In the genomic region with DNA sequence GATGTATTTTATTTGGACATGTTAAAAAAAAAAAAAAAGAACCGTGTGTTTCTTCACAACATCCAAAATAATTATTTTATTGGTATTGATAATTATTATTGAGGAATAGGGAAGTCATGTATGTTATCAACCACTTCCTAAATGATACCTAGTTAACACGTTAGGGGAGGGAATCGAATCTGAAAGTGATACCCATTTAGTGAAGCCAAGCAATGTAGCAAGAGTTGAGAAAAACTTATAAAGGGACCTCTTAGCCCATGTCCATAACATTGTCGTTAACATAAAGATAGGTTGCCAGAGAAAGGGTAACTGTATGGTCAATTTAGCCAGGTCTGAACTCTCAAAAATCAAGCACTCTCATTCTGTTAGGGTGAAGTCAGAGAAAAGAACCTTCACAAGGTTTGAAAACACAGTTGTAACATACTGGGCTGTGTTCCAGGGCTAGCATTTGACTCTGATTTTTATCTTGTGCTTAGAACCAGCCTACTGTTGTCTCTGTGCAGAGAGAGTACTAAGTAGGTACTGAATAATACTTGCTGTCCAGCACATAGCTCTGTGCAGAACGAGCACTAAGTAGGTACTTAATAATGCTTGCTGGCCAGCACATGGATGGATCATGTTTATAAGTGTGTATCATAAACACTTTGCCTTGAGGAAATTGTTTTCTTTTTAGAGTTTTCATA, we compare ENCODE assay signal across 13 cellular contexts.
DNase-seq lines count a peak whose midpoint lies in the region; ATAC-seq, FAIRE-seq and TF ChIP-seq lines count a peak whose summit lies in the region.
"Had no signal": no experiment of that assay in that cellular context is flagged by ENCODE, and none has a peak within 500 bp of the region (broad histone marks: within the 10 kb centered on the region; RNA-seq: fewer than 3 reads in every experiment).

No MANE protein-coding gene starts in this region.

- H3K79me2 ChIP-seq in GM12878 (ENCODE audit: control insufficient read depth, insufficient read depth, low read length), result no peaks in the 10 kb centered on the region

- H3K4me3 ChIP-seq in GM12878 (no peak overlapping the region), Peyer's patch (no peak overlapping the region)
- H3K4me3 ChIP-seq: ascending aorta, skin epidermis had no signal

- H3K9me3 ChIP-seq in GM12878 (replicated peaks; ENCODE audit: control insufficient read depth, insufficient read depth, low read length), result no peaks in the 10 kb centered on the region
- H3K9me3 ChIP-seq in Peyer's patch, result no peaks in the 10 kb centered on the region

- TF ChIP-seq POLR2A in GM12878 (IDR thresholded peaks at IDR 0.05; ENCODE audit: low read depth, low read length) (no peak), GM12892 (IDR thresholded peaks at IDR 0.05; ENCODE audit: low read depth, low read length) (no peak), H54 (IDR thresholded peaks at IDR 0.05; ENCODE audit: low read depth, low read length) (no peak), Peyer's patch (IDR thresholded peaks at IDR 0.05) (no peak)

- SMC1A ChIA-PET in GM12878 (lab: Charles Lee; ENCODE audit: uncharacterized antibody, unreplicated experiment), result interaction anchor here (0.8 to 1.5 kb wide), 6 partner anchors 10 to 22 kb away, joined by 3 to 7 read pairs (median 4); no protein-coding TSS in a partner anchor

- POLR2A ChIA-PET in GM12878 (lab: Charles Lee), result no interaction called here

- no peak overlapping the region for H3K27ac ChIP-seq in GM12878 (ENCODE audit: control insufficient read depth, insufficient read depth)
- H3K27ac ChIP-seq in Peyer's patch, result no peak overlapping the region
- H3K27ac ChIP-seq: ascending aorta, skin epidermis had no signal

- BruUV-seq in GM12878 (replicated peaks; lab: Mats Ljungman, UMichigan), result no TSS peak

- in situ Hi-C loops in GM12878 (cut with MboI), result no loop called here

- peak; percentile 47 for FAIRE-seq in GM18507 (lab: Jason Lieb, UNC)
- no peak for FAIRE-seq in GM12878 (lab: Jason Lieb, UNC)
- no peak for FAIRE-seq in GM12892 (lab: Jason Lieb, UNC)
- FAIRE-seq in H54 (lab: Jason Lieb, UNC), result no peak

- H3K4me2 ChIP-seq in GM12878 (ENCODE audit: control insufficient read depth, insufficient read depth), result no peak overlapping the region

- CTCF ChIA-PET in GM12878 (lab: Yijun Ruan, JAX), result no interaction called here

- DNase-seq in GM18507 (ENCODE audit: extremely low spot score, insufficient read length, low read depth), result peak; percentile 5
- no peak for DNase-seq in GM12878 (ENCODE audit: low read depth, low spot score)
- no peak for DNase-seq in GM12892 (ENCODE audit: insufficient read length)
- no peak for DNase-seq in H54 (ENCODE audit: insufficient read length, low spot score)
- DNase-seq in Peyer's patch, result no peak
- no peak for DNase-seq in NCI-H2029 treated with DMSO at 0.1 percent for 48 hours (lab: John Stamatoyannopoulos, UW)
- DNase-seq: EL, GOT3 had no signal

- H3K4me1 ChIP-seq in GM12878 (ENCODE audit: control insufficient read depth, insufficient read depth, low read length) (no peaks in the 10 kb centered on the region), Peyer's patch (no peaks in the 10 kb centered on the region)
- H3K4me1 ChIP-seq: ascending aorta had no signal

- TF ChIP-seq CTCF in GM12878 (IDR thresholded peaks at IDR 0.05 in 2 of 3, conservative IDR thresholded peaks at IDR 0.05 in 1 of 3; ENCODE audit: control insufficient read depth in 2 of 3, extremely low read depth in 1 of 3, insufficient read depth in 1 of 3, low read depth in 3 of 3, low read length in 3 of 3) (no peak), Peyer's patch (IDR thresholded peaks at IDR 0.05) (no peak)

- WGBS in GM12878 (ENCODE audit: insufficient coverage, insufficient replicate concordance, low lambda C conversion rate, missing lambda C conversion rate), result 30% methylated on average over 5 of the region's 5 CpGs

- TF ChIP-seq EP300 in GM12878 (IDR thresholded peaks at IDR 0.05; ENCODE audit: borderline replicate concordance in 1 of 2, control insufficient read depth in 1 of 2, low read depth in 2 of 2, low read length in 2 of 2), result no peak

- no peak for TF ChIP-seq RAD21 in GM12878 (IDR thresholded peaks at IDR 0.05; ENCODE audit: insufficient read depth, low read depth, low read length)

- peak; percentile 76 for ATAC-seq in GM19468 (IDR thresholded peaks at IDR 0.05; ENCODE audit: extremely low read depth, unreplicated experiment)
- ATAC-seq in HG02981 (IDR thresholded peaks at IDR 0.05; ENCODE audit: unreplicated experiment), result peak; percentile 93
- ATAC-seq in GM12878, result peak; percentile 70
- ATAC-seq: Panc1 had no signal

- no peak overlapping the region for H2AFZ ChIP-seq in GM12878 (ENCODE audit: control insufficient read depth, low read depth, low read length)

- RAD21 ChIA-PET in GM12878 (lab: Charles Lee; ENCODE audit: unreplicated experiment), result interaction anchor here (1.5 to 1.6 kb wide), 2 partner anchors 16 kb away, joined by 6 read pairs; no protein-coding TSS in a partner anchor

- intact Hi-C loops in GM12878 (cut with micrococcal nuclease; ENCODE audit: unreplicated experiment), result no loop called here

- H4K20me1 ChIP-seq in GM12878 (ENCODE audit: control insufficient read depth, insufficient read depth), result no peaks in the 10 kb centered on the region

- H3K9ac ChIP-seq in GM12878 (ENCODE audit: control insufficient read depth, insufficient read depth, low read length), result no peak overlapping the region

- H3K36me3 ChIP-seq in GM12878 (ENCODE audit: control insufficient read depth in 2 of 2, insufficient read depth in 2 of 2, low read length in 1 of 2) (no peaks in the 10 kb centered on the region), Peyer's patch (no peaks in the 10 kb centered on the region)
- H3K36me3 ChIP-seq: ascending aorta had no signal

- H3K27me3 ChIP-seq in GM12878 (replicated peaks in 1 of 2; ENCODE audit: control insufficient read depth in 2 of 2, insufficient read depth in 2 of 2, low read length in 1 of 2) (no peaks in the 10 kb centered on the region), Peyer's patch (no peaks in the 10 kb centered on the region)
- H3K27me3 ChIP-seq: ascending aorta had no signal

TF ChIP-seq in GM12878, 131 proteins besides CTCF, POLR2A, EP300 and RAD21:
- no peak for TF ChIP-seq MYB (IDR thresholded peaks at IDR 0.05; ENCODE audit: borderline replicate concordance, low read depth, low read length)
- TF ChIP-seq, protein P1, sequence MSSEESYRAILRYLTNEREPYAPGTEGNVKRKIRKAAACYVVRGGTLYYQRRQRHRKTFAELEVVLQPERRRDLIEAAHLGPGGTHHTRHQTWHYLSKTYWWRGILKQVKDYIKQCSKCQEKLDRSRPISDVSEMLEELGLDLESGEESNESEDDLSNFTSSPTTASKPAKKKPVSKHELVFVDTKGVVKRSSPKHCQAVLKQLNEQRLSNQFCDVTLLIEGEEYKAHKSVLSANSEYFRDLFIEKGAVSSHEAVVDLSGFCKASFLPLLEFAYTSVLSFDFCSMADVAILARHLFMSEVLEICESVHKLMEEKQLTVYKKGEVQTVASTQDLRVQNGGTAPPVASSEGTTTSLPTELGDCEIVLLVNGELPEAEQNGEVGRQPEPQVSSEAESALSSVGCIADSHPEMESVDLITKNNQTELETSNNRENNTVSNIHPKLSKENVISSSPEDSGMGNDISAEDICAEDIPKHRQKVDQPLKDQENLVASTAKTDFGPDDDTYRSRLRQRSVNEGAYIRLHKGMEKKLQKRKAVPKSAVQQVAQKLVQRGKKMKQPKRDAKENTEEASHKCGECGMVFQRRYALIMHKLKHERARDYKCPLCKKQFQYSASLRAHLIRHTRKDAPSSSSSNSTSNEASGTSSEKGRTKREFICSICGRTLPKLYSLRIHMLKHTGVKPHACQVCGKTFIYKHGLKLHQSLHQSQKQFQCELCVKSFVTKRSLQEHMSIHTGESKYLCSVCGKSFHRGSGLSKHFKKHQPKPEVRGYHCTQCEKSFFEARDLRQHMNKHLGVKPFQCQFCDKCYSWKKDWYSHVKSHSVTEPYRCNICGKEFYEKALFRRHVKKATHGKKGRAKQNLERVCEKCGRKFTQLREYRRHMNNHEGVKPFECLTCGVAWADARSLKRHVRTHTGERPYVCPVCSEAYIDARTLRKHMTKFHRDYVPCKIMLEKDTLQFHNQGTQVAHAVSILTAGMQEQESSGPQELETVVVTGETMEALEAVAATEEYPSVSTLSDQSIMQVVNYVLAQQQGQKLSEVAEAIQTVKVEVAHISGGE (CRISPR knock-in tag; IDR thresholded peaks at IDR 0.05), result no peak
- no peak for TF ChIP-seq ZNF622 (IDR thresholded peaks at IDR 0.05)
- no peak for TF ChIP-seq POU2F2 (IDR thresholded peaks at IDR 0.05; ENCODE audit: borderline replicate concordance, low read depth, low read length)
- TF ChIP-seq, protein P2, sequence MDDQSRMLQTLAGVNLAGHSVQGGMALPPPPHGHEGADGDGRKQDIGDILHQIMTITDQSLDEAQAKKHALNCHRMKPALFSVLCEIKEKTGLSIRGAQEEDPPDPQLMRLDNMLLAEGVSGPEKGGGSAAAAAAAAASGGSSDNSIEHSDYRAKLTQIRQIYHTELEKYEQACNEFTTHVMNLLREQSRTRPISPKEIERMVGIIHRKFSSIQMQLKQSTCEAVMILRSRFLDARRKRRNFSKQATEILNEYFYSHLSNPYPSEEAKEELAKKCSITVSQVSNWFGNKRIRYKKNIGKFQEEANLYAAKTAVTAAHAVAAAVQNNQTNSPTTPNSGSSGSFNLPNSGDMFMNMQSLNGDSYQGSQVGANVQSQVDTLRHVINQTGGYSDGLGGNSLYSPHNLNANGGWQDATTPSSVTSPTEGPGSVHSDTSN (IDR thresholded peaks at IDR 0.05; ENCODE audit: insufficient replicate concordance, low read depth, low read length), result no peak
- no peak for TF ChIP-seq SRF (IDR thresholded peaks at IDR 0.05; ENCODE audit: low read depth in 2 of 2, low read length in 2 of 2)
- TF ChIP-seq FOXM1 (IDR thresholded peaks at IDR 0.05; ENCODE audit: low read depth, low read length), result no peak
